10 cellular contexts compared by ENCODE assay signal in genomic region chr6:83861077-83861476, GRCh38. TPM values are rescaled to one million over a fixed set of nuclear protein-coding genes. Genes with fewer than 3 reads are reported as not detected.
DNase-seq lines count a peak whose midpoint lies in the region; ATAC-seq and TF ChIP-seq lines count a peak whose summit lies in the region.
"Had no signal": no experiment of that assay in that cellular context is flagged by ENCODE, and none has a peak within 500 bp of the region (broad histone marks: within the 10 kb centered on the region; RNA-seq: fewer than 3 reads in every experiment).

No MANE protein-coding gene starts in this region.

- H3K27me3 Mint-ChIP-seq in CD4-positive, alpha-beta memory T cell = no peaks in the 10 kb centered on the region
- H3K27me3 Mint-ChIP-seq in activated CD8-positive, alpha-beta T cell treated with anti-CD3 and anti-CD28 coated beads for 36 hours = no peaks in the 10 kb centered on the region
- H3K27me3 Mint-ChIP-seq in naive thymus-derived CD4-positive, alpha-beta T cell = peaks cover 0 to 6% (median 3%) of the 10 kb centered on the region in 5 donors

- H3K36me3 ChIP-seq in CD4-positive, alpha-beta memory T cell (ENCODE audit: insufficient read depth, low read length) = peaks cover 6% of the 10 kb centered on the region
- peaks cover 17% of the 10 kb centered on the region for H3K36me3 ChIP-seq in HUES48 (ENCODE audit: control insufficient read depth, insufficient read depth, low read length)
- H3K36me3 ChIP-seq in naive thymus-derived CD4-positive, alpha-beta T cell (ENCODE audit: control insufficient read depth in 2 of 3, insufficient read depth in 3 of 3, low read length in 3 of 3) = peaks cover 0 to 16% (median 0%) of the 10 kb centered on the region in 3 experiments

- peaks cover 22% of the 10 kb centered on the region for H3K4me1 ChIP-seq in CD4-positive, alpha-beta memory T cell (ENCODE audit: insufficient read depth, low read length)
- H3K4me1 ChIP-seq in HUES48 (ENCODE audit: control insufficient read depth, insufficient read depth, low read length) = peaks cover 15% of the 10 kb centered on the region; the same call in 1 of the 2 replicates
- H3K4me1 ChIP-seq in naive thymus-derived CD4-positive, alpha-beta T cell (ENCODE audit: control insufficient read depth in 2 of 2, insufficient read depth in 2 of 2, low read length in 2 of 2) = peaks cover 14 to 21% of the 10 kb centered on the region in 2 donors

- peak overlapping the region in 4 of 7 donors; percentile 26 to 97 (median 91) for H3K27ac Mint-ChIP-seq in CD4-positive, alpha-beta memory T cell
- no peak overlapping the region for H3K27ac Mint-ChIP-seq in activated CD8-positive, alpha-beta T cell treated with anti-CD3 and anti-CD28 coated beads for 36 hours
- peak overlapping the region in 2 of 9 donors; percentile 86 to 87 for H3K27ac Mint-ChIP-seq in naive thymus-derived CD4-positive, alpha-beta T cell

- H3K36me3 Mint-ChIP-seq in CD4-positive, alpha-beta memory T cell = peaks cover 21 to 30% of the 10 kb centered on the region in 2 donors
- peaks cover 18% of the 10 kb centered on the region for H3K36me3 Mint-ChIP-seq in activated CD8-positive, alpha-beta T cell treated with anti-CD3 and anti-CD28 coated beads for 36 hours (ENCODE audit: low read depth)
- peaks cover 0 to 22% (median 16%) of the 10 kb centered on the region in 5 donors for H3K36me3 Mint-ChIP-seq in naive thymus-derived CD4-positive, alpha-beta T cell

- TF ChIP-seq CTCF in activated CD8-positive, alpha-beta T cell treated with anti-CD3 and anti-CD28 coated beads for 36 hours (IDR thresholded peaks at IDR 0.05) = no peak

- H3K9me3 Mint-ChIP-seq in CD4-positive, alpha-beta memory T cell = peaks cover 0 to 1% (median 0%) of the 10 kb centered on the region in 8 donors
- no peaks in the 10 kb centered on the region for H3K9me3 Mint-ChIP-seq in activated CD8-positive, alpha-beta T cell treated with anti-CD3 and anti-CD28 coated beads for 36 hours
- peaks cover 0 to 6% (median 0%) of the 10 kb centered on the region in 11 donors for H3K9me3 Mint-ChIP-seq in naive thymus-derived CD4-positive, alpha-beta T cell

- no peaks in the 10 kb centered on the region for H3K27me3 ChIP-seq in CD4-positive, alpha-beta memory T cell (ENCODE audit: insufficient read depth, low read length)
- 0 out of 2 replicates have a peak, but pooled peaks cover 2% of the 10 kb centered on the region for H3K27me3 ChIP-seq in HUES48 (ENCODE audit: control insufficient read depth, insufficient read depth, low read length)
- H3K27me3 ChIP-seq in naive thymus-derived CD4-positive, alpha-beta T cell (ENCODE audit: control insufficient read depth in 2 of 2, insufficient read depth in 2 of 2, low read length in 2 of 2) = no peaks in the 10 kb centered on the region

- POLR2A ChIA-PET in CD4-positive, alpha-beta memory T cell (lab: Charles Lee; ENCODE audit: partially characterized antibody) = no interaction called here
- POLR2A ChIA-PET in activated CD8-positive, alpha-beta T cell treated with anti-CD3 and anti-CD28 coated beads for 36 hours (lab: Charles Lee) = no interaction called here
- POLR2A ChIA-PET in naive thymus-derived CD4-positive, alpha-beta T cell (lab: Charles Lee) = no interaction called here

- H3K4me1 Mint-ChIP-seq in CD4-positive, alpha-beta memory T cell = peaks cover 29 to 46% (median 37%) of the 10 kb centered on the region in 4 donors
- H3K4me1 Mint-ChIP-seq in activated CD8-positive, alpha-beta T cell treated with anti-CD3 and anti-CD28 coated beads for 36 hours (ENCODE audit: low read depth) = peaks cover 32% of the 10 kb centered on the region
- H3K4me1 Mint-ChIP-seq in naive thymus-derived CD4-positive, alpha-beta T cell = peaks cover 23 to 47% (median 37%) of the 10 kb centered on the region in 7 donors

- CTCF ChIA-PET in CD4-positive, alpha-beta memory T cell (lab: Charles Lee; ENCODE audit: partially characterized antibody) = interaction anchor here (1.6 kb wide), 1 partner anchor 360 kb away, joined by 3 read pairs; no protein-coding TSS in a partner anchor
- CTCF ChIA-PET in activated CD8-positive, alpha-beta T cell treated with anti-CD3 and anti-CD28 coated beads for 36 hours (lab: Charles Lee) = no interaction called here
- CTCF ChIA-PET in naive thymus-derived CD4-positive, alpha-beta T cell (lab: Charles Lee) = interaction anchor here (1.9 kb wide), 1 partner anchor 20 kb away, joined by 5 read pairs; no protein-coding TSS in a partner anchor

- no peaks in the 10 kb centered on the region for H3K9me3 ChIP-seq in CD4-positive, alpha-beta memory T cell (ENCODE audit: control insufficient read depth in 1 of 2, low read length in 2 of 2)
- H3K9me3 ChIP-seq in HUES48 (ENCODE audit: control insufficient read depth, insufficient read depth, low read length) = no peaks in the 10 kb centered on the region
- H3K9me3 ChIP-seq in naive thymus-derived CD4-positive, alpha-beta T cell (ENCODE audit: control insufficient read depth in 2 of 3, low read length in 3 of 3) = no peaks in the 10 kb centered on the region

- peak overlapping the region; percentile 94 to 99 (median 98) for H3K4me3 Mint-ChIP-seq in CD4-positive, alpha-beta memory T cell
- peak overlapping the region; percentile 88 for H3K4me3 Mint-ChIP-seq in activated CD8-positive, alpha-beta T cell treated with anti-CD3 and anti-CD28 coated beads for 36 hours
- H3K4me3 Mint-ChIP-seq in naive thymus-derived CD4-positive, alpha-beta T cell = peak overlapping the region; percentile 87 to 100 (median 98)

- intact Hi-C loops in CD4-positive, alpha-beta memory T cell (cut with micrococcal nuclease) = no loop called here
- intact Hi-C loops in activated CD8-positive, alpha-beta T cell treated with anti-CD3 and anti-CD28 coated beads for 36 hours (cut with micrococcal nuclease) = no loop called here
- intact Hi-C loops in naive thymus-derived CD4-positive, alpha-beta T cell (cut with micrococcal nuclease) = loop anchor here (2.0 to 5.0 kb wide), 2 partner anchors 16 to 794 kb away; partner anchors contain the start of genes DOP1A (in 1 of the 2) and UBE3D (in 1 of the 2)

- H3K9ac ChIP-seq in HUES48 (ENCODE audit: low read depth, low read length) = no peak overlapping the region

- no peak for ATAC-seq in activated CD8-positive, alpha-beta T cell treated with anti-CD3 and anti-CD28 coated beads for 36 hours
- no peak for ATAC-seq in naive thymus-derived CD4-positive, alpha-beta T cell
- ATAC-seq in GM19324 (IDR thresholded peaks at IDR 0.05; ENCODE audit: low FRiP score, unreplicated experiment) = no peak

- no peak overlapping the region for H3K27ac ChIP-seq in CD4-positive, alpha-beta memory T cell (ENCODE audit: low read depth, low read length)
- H3K27ac ChIP-seq in HUES48 (ENCODE audit: low read depth, low read length) (no peak overlapping the region), substantia nigra (ENCODE audit: low read depth, low read length, poor library complexity, severe bottlenecking) (no peak overlapping the region)
- no peak overlapping the region for H3K27ac ChIP-seq in naive thymus-derived CD4-positive, alpha-beta T cell (ENCODE audit: low read depth, low read length)

- no peak overlapping the region for H3K4me3 ChIP-seq in CD4-positive, alpha-beta memory T cell (ENCODE audit: low read length in 2 of 2)
- H3K4me3 ChIP-seq in HUES48 (ENCODE audit: low read depth, low read length) = peak overlapping the region; percentile 84; the same call in 1 of the 2 replicates
- peak overlapping the region; percentile 92 for H3K4me3 ChIP-seq in naive thymus-derived CD4-positive, alpha-beta T cell (ENCODE audit: low read length)

- no peak for DNase-seq in CD4-positive, alpha-beta memory T cell
- DNase-seq in activated CD8-positive, alpha-beta T cell treated with anti-CD3 and anti-CD28 coated beads for 36 hours = no peak
- DNase-seq in naive thymus-derived CD4-positive, alpha-beta T cell = no peak
- DNase-seq in stimulated activated CD8-positive, alpha-beta memory T cell treated with anti-CD3 and anti-CD28 coated beads, Interleukin-4, amount 100 ng/mL, for 48 hours = no peak
- no peak for DNase-seq in amniotic stem cell (lab: John Stamatoyannopoulos, UW)
- DNase-seq in substantia nigra (lab: John Stamatoyannopoulos, UW) = no peak
- DNase-seq: occipital lobe had no signal

RNA-seq across cellular contexts. Expression of gene CYB5R4, which starts 1.6 kb away (rescaled TPM):
- 10 to 100 TPM; 24.0 to 26.2 TPM for total RNA-seq in CD4-positive, alpha-beta memory T cell
- 10 to 100 TPM; 32.0 to 45.2 TPM for polyA plus RNA-seq in CD4-positive, alpha-beta memory T cell
- 10 to 100 TPM; 26.9 to 27.0 TPM for total RNA-seq in activated CD8-positive, alpha-beta T cell treated with anti-CD3 and anti-CD28 coated beads for 36 hours
- 10 to 100 TPM; 17.8 to 38.6 (median 21.0) TPM for total RNA-seq in naive thymus-derived CD4-positive, alpha-beta T cell
- polyA plus RNA-seq in naive thymus-derived CD4-positive, alpha-beta T cell = 10 to 100 TPM; 14.9 to 20.0 TPM

RNA-seq across cellular contexts. Expression of gene RIPPLY2, which starts 7.9 kb away (rescaled TPM):
- total RNA-seq in CD4-positive, alpha-beta memory T cell = not detected
- polyA plus RNA-seq in CD4-positive, alpha-beta memory T cell = not detected
- not detected for total RNA-seq in activated CD8-positive, alpha-beta T cell treated with anti-CD3 and anti-CD28 coated beads for 36 hours
- not detected for total RNA-seq in naive thymus-derived CD4-positive, alpha-beta T cell
- polyA plus RNA-seq in naive thymus-derived CD4-positive, alpha-beta T cell = not detected
- total RNA-seq: M059J had no signal

Comparison
In these comparisons a context has a peak if more than half of its experiments do, and no peak if none do; other contexts are left out.
1. H3K4me3 ChIP-seq: peak in HUES48 (single experiment) and naive thymus-derived CD4-positive, alpha-beta T cell (single experiment); none in CD4-positive, alpha-beta memory T cell (0 of 2).
2. intact Hi-C loops: an anchor here in naive thymus-derived CD4-positive, alpha-beta T cell (2.0 to 5.0 kb wide); none called in CD4-positive, alpha-beta memory T cell and activated CD8-positive, alpha-beta T cell treated with anti-CD3 and anti-CD28 coated beads for 36 hours.
3. Peak in every context shown above with its lines, with median percentiles within 50 percentile points of each other: H3K4me3 Mint-ChIP-seq.